ENCODE assay signal across 19 cellular contexts in the genomic region with DNA sequence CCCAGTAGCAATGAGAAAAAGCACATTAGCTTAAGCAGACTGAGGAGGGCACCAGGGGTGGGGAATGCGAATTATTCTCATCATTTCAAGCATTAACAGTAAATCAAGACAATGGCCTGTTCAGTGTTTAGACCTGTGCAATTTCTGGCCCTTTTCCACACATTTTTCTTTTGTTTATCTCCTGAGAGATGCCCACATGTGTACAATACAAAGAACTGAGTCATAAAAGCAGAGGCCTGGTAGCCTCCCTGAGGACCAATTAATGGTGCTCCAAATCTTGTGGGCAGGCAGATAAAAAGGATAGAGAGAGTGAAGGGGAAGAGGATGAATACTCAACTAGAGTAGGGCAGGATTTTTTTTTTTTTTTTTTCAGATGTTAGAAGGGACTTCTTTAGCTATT.
A peak's percentile ranks its signal among the peaks of the same experiment; 100 is the strongest.
DNase-seq lines count a peak whose midpoint lies in the region; ATAC-seq and TF ChIP-seq lines count a peak whose summit lies in the region.
"Had no signal": no experiment of that assay in that cellular context is flagged by ENCODE, and none has a peak within 500 bp of the region (broad histone marks: within the 10 kb centered on the region; RNA-seq: fewer than 3 reads in every experiment).

No MANE protein-coding gene starts in this region.

- POLR2A ChIA-PET in HEK293T (lab: Yijun Ruan, JAX) = no interaction called here

- ATAC-seq in GM21825 (IDR thresholded peaks at IDR 0.05; ENCODE audit: unreplicated experiment) = no peak
- ATAC-seq: activated CD8-positive, alpha-beta T cell treated with anti-CD3 and anti-CD28 coated beads for 36 hours; activated naive CD4-positive, alpha-beta T cell treated with anti-CD3 and anti-CD28 coated beads, Interleukin-2, amount 50 U/mL, for 72 hours; naive thymus-derived CD4-positive, alpha-beta T cell had no signal

- CTCF ChIA-PET in HEK293T (lab: Yijun Ruan, JAX) = no interaction called here

- peak; percentile 60 for DNase-seq in A172 (ENCODE audit: low spot score)
- DNase-seq in HS-5 (ENCODE audit: low read depth) = peak; percentile 38
- DNase-seq in NCI-H345 treated with DMSO at 0.1 percent for 48 hours (lab: John Stamatoyannopoulos, UW; ENCODE audit: unreplicated experiment) = peak; percentile 5
- peak; percentile 40 for DNase-seq in islet precursor cell
- no peak for DNase-seq in HEK293T (ENCODE audit: extremely low spot score)
- no peak for DNase-seq in H7
- DNase-seq: activated CD8-positive, alpha-beta T cell treated with anti-CD3 and anti-CD28 coated beads for 36 hours; effector CD8-positive, alpha-beta T cell; head of caudate nucleus; Kasumi-1; midbrain; naive thymus-derived CD4-positive, alpha-beta T cell; NCI-H146; NCI-H2171; NCI-H526 treated with DMSO at 0.1 percent for 48 hours had no signal

- H3K36me3 ChIP-seq in H7 (replicated peaks; ENCODE audit: control insufficient read depth, insufficient read depth, low read length) = no peaks in the 10 kb centered on the region

- H3K4me3 ChIP-seq in H7 (ENCODE audit: insufficient read depth, low read depth, low read length) = no peak overlapping the region
- H3K4me3 ChIP-seq: SK-N-MC, skin epidermis had no signal

- H3K27me3 ChIP-seq in H7 (ENCODE audit: control insufficient read depth, insufficient read depth, low read length) = no peaks in the 10 kb centered on the region

TF ChIP-seq in HEK293T, 16 proteins besides CTCF, POLR2A, EP300 and RAD21:
- TF ChIP-seq CTBP1 (IDR thresholded peaks at IDR 0.05; ENCODE audit: borderline replicate concordance) (no peak), SUZ12 (IDR thresholded peaks at IDR 0.05) (no peak), NFRKB (IDR thresholded peaks at IDR 0.05) (no peak), LEF1 (IDR thresholded peaks at IDR 0.05; ENCODE audit: borderline replicate concordance) (no peak), HDGF (IDR thresholded peaks at IDR 0.05; ENCODE audit: borderline replicate concordance) (no peak), FOXA1 (IDR thresholded peaks at IDR 0.05) (no peak), L3MBTL2 (conservative IDR thresholded peaks at IDR 0.05) (no peak), FOXM1 (IDR thresholded peaks at IDR 0.05; ENCODE audit: borderline replicate concordance) (no peak), ZNF384 (IDR thresholded peaks at IDR 0.05) (no peak), SP1 (IDR thresholded peaks at IDR 0.05) (no peak), ELF4 (IDR thresholded peaks at IDR 0.05) (no peak), ARNT (IDR thresholded peaks at IDR 0.05) (no peak), TARDBP (IDR thresholded peaks at IDR 0.05) (no peak), FOXK2 (IDR thresholded peaks at IDR 0.05) (no peak), BHLHE40 (IDR thresholded peaks at IDR 0.05; ENCODE audit: borderline replicate concordance) (no peak)
- TF ChIP-seq, protein P1, sequence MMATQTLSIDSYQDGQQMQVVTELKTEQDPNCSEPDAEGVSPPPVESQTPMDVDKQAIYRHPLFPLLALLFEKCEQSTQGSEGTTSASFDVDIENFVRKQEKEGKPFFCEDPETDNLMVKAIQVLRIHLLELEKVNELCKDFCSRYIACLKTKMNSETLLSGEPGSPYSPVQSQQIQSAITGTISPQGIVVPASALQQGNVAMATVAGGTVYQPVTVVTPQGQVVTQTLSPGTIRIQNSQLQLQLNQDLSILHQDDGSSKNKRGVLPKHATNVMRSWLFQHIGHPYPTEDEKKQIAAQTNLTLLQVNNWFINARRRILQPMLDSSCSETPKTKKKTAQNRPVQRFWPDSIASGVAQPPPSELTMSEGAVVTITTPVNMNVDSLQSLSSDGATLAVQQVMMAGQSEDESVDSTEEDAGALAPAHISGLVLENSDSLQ (IDR thresholded peaks at IDR 0.05) = no peak

Comparison
In these comparisons a context has a peak if more than half of its experiments do, and no peak if none do; other contexts are left out.
1. DNase-seq: peak in A172 (single experiment), HS-5 (single experiment), NCI-H345 treated with DMSO at 0.1 percent for 48 hours (single experiment) and islet precursor cell (single experiment); none in HEK293T (single experiment) and H7 (single experiment).